In the genomic region with DNA sequence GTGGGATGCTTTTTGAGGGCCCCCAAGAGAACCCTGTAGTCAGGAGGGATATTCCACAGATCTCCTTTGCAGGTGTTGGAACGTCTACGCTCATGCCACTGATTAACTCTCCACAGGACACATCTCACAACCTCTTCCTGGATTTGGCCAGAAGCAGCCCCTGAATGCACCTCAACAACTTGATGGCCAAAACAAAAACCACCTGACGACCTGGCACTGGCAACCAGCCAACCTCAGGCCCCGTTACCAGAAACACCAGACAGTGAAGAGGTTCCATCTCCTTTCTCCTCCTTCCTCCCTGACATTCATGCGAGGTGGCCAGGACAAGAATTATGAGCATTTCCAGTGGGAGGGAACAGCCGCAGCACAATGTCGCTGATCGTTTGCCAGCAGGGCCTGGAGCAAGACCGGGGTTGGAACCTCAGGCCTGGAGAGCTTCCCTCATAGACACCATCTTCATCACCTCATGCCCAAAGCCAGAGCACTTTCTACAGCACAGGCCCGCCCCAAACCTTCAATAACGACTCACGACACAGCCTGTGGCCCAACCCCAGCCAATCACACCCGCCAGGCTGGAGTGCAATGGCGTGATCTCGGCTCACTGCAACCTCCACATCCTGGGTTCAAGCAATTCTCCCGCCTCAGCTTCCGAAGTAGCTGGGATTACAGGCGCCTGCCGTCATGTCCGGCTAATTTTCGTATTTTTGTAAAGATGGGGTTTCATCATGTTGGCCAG, we compare ENCODE assay signal across 1 cellular context.
TF ChIP-seq lines count a peak whose summit lies in the region.

No MANE protein-coding gene starts in this region.

TF ChIP-seq in GM23338, 12 proteins besides CTCF, POLR2A, EP300 and RAD21 (continued from another document):
- TF ChIP-seq, protein P1, sequence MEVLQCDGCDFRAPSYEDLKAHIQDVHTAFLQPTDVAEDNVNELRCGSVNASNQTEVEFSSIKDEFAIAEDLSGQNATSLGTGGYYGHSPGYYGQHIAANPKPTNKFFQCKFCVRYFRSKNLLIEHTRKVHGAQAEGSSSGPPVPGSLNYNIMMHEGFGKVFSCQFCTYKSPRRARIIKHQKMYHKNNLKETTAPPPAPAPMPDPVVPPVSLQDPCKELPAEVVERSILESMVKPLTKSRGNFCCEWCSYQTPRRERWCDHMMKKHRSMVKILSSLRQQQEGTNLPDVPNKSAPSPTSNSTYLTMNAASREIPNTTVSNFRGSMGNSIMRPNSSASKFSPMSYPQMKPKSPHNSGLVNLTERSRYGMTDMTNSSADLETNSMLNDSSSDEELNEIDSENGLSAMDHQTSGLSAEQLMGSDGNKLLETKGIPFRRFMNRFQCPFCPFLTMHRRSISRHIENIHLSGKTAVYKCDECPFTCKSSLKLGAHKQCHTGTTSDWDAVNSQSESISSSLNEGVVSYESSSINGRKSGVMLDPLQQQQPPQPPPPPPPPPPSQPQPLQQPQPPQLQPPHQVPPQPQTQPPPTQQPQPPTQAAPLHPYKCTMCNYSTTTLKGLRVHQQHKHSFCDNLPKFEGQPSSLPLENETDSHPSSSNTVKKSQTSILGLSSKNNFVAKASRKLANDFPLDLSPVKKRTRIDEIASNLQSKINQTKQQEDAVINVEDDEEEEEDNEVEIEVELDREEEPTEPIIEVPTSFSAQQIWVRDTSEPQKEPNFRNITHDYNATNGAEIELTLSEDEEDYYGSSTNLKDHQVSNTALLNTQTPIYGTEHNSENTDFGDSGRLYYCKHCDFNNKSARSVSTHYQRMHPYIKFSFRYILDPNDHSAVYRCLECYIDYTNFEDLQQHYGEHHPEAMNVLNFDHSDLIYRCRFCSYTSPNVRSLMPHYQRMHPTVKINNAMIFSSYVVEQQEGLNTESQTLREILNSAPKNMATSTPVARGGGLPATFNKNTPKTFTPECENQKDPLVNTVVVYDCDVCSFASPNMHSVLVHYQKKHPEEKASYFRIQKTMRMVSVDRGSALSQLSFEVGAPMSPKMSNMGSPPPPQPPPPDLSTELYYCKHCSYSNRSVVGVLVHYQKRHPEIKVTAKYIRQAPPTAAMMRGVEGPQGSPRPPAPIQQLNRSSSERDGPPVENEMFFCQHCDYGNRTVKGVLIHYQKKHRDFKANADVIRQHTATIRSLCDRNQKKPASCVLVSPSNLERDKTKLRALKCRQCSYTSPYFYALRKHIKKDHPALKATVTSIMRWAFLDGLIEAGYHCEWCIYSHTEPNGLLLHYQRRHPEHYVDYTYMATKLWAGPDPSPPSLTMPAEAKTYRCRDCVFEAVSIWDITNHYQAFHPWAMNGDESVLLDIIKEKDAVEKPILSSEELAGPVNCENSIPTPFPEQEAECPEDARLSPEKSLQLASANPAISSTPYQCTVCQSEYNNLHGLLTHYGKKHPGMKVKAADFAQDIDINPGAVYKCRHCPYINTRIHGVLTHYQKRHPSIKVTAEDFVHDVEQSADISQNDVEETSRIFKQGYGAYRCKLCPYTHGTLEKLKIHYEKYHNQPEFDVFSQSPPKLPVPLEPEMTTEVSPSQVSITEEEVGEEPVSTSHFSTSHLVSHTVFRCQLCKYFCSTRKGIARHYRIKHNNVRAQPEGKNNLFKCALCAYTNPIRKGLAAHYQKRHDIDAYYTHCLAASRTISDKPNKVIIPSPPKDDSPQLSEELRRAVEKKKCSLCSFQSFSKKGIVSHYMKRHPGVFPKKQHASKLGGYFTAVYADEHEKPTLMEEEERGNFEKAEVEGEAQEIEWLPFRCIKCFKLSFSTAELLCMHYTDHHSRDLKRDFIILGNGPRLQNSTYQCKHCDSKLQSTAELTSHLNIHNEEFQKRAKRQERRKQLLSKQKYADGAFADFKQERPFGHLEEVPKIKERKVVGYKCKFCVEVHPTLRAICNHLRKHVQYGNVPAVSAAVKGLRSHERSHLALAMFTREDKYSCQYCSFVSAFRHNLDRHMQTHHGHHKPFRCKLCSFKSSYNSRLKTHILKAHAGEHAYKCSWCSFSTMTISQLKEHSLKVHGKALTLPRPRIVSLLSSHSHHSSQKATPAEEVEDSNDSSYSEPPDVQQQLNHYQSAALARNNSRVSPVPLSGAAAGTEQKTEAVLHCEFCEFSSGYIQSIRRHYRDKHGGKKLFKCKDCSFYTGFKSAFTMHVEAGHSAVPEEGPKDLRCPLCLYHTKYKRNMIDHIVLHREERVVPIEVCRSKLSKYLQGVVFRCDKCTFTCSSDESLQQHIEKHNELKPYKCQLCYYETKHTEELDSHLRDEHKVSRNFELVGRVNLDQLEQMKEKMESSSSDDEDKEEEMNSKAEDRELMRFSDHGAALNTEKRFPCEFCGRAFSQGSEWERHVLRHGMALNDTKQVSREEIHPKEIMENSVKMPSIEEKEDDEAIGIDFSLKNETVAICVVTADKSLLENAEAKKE (CRISPR knock-in tag; IDR thresholded peaks at IDR 0.05): no peak
- TF ChIP-seq, protein P2, sequence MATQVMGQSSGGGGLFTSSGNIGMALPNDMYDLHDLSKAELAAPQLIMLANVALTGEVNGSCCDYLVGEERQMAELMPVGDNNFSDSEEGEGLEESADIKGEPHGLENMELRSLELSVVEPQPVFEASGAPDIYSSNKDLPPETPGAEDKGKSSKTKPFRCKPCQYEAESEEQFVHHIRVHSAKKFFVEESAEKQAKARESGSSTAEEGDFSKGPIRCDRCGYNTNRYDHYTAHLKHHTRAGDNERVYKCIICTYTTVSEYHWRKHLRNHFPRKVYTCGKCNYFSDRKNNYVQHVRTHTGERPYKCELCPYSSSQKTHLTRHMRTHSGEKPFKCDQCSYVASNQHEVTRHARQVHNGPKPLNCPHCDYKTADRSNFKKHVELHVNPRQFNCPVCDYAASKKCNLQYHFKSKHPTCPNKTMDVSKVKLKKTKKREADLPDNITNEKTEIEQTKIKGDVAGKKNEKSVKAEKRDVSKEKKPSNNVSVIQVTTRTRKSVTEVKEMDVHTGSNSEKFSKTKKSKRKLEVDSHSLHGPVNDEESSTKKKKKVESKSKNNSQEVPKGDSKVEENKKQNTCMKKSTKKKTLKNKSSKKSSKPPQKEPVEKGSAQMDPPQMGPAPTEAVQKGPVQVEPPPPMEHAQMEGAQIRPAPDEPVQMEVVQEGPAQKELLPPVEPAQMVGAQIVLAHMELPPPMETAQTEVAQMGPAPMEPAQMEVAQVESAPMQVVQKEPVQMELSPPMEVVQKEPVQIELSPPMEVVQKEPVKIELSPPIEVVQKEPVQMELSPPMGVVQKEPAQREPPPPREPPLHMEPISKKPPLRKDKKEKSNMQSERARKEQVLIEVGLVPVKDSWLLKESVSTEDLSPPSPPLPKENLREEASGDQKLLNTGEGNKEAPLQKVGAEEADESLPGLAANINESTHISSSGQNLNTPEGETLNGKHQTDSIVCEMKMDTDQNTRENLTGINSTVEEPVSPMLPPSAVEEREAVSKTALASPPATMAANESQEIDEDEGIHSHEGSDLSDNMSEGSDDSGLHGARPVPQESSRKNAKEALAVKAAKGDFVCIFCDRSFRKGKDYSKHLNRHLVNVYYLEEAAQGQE (IDR thresholded peaks at IDR 0.05; ENCODE audit: unreplicated experiment): no peak
- TF ChIP-seq STAT1 (IDR thresholded peaks at IDR 0.05; ENCODE audit: unreplicated experiment): no peak
- TF ChIP-seq, protein P3, sequence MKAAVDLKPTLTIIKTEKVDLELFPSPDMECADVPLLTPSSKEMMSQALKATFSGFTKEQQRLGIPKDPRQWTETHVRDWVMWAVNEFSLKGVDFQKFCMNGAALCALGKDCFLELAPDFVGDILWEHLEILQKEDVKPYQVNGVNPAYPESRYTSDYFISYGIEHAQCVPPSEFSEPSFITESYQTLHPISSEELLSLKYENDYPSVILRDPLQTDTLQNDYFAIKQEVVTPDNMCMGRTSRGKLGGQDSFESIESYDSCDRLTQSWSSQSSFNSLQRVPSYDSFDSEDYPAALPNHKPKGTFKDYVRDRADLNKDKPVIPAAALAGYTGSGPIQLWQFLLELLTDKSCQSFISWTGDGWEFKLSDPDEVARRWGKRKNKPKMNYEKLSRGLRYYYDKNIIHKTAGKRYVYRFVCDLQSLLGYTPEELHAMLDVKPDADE (IDR thresholded peaks at IDR 0.05): no peak
- no peak for TF ChIP-seq NANOG (IDR thresholded peaks at IDR 0.05; ENCODE audit: borderline replicate concordance)
